Comparison of ENCODE assay signal across 8 cellular contexts in genomic region chr10:79347226-79347893, GRCh38. TPM values are rescaled to one million over a fixed set of nuclear protein-coding genes. Genes with fewer than 3 reads are reported as not detected.
DNase-seq lines count a peak whose midpoint lies in the region; ATAC-seq and TF ChIP-seq lines count a peak whose summit lies in the region.

Gene PPIF, plus strand, starts transcription at chr10:79347469. Its CDS starts 80 bp downstream, at chr10:79347549.

- peaks cover 9% of the 10 kb centered on the region for H3K36me3 Mint-ChIP-seq in endothelial cell (ENCODE audit: low read depth, unreplicated experiment)

- peak; percentile 80 for ATAC-seq in GM21360 (IDR thresholded peaks at IDR 0.05; ENCODE audit: unreplicated experiment)

- peaks cover 10% of the 10 kb centered on the region for H3K27me3 Mint-ChIP-seq in endothelial cell (ENCODE audit: unreplicated experiment)

- H3K4me3 Mint-ChIP-seq in endothelial cell (ENCODE audit: unreplicated experiment), result peak within 1 kb of the TSS; percentile 62

- H3K4me1 Mint-ChIP-seq in endothelial cell (ENCODE audit: unreplicated experiment), result no peaks in the 10 kb centered on the region

- peak; percentile 94 for TF ChIP-seq CTCF in endothelial cell (IDR thresholded peaks at IDR 0.05; ENCODE audit: unreplicated experiment)

- peaks cover 20% of the 10 kb centered on the region for H3K4me1 ChIP-seq in NT2/D1 (ENCODE audit: insufficient read depth, insufficient read length)

- no peak within 1 kb of the TSS for H3K27ac Mint-ChIP-seq in endothelial cell (ENCODE audit: unreplicated experiment)

- H3K4me3 ChIP-seq in NT2/D1 (ENCODE audit: insufficient read length, low read depth), result peak within 1 kb of the TSS; percentile 81

- DNase-seq in D341Med (ENCODE audit: low spot score) (peak; percentile 93), HT1080 (ENCODE audit: low read depth) (peak; percentile 88), NT2/D1 (ENCODE audit: low read depth, low spot score) (peak; percentile 71), endothelial cell (ENCODE audit: low spot score) (peak; percentile 98), midbrain (lab: John Stamatoyannopoulos, UW) (peak; percentile 94)
- peak; percentile 99 for DNase-seq in activated CD8-positive, alpha-beta memory T cell treated with anti-CD3 and anti-CD28 coated beads, Interleukin-2, amount 50 U/mL, for 48 hours
- DNase-seq in stimulated activated CD8-positive, alpha-beta memory T cell treated with anti-CD3 and anti-CD28 coated beads, Interleukin-15, amount 100 ng/mL, for 48 hours (ENCODE audit: low read depth in 2 of 2), result peak; percentile 92

- H3K27me3 ChIP-seq in NT2/D1 (ENCODE audit: insufficient read depth, insufficient read length), result peaks cover 4% of the 10 kb centered on the region

- H3K9me3 Mint-ChIP-seq in endothelial cell (ENCODE audit: unreplicated experiment), result no peaks in the 10 kb centered on the region

- H3K9ac ChIP-seq in NT2/D1 (ENCODE audit: insufficient read length, low read depth), result peak within 1 kb of the TSS; percentile 83

- H3K36me3 ChIP-seq in NT2/D1 (ENCODE audit: insufficient read depth, insufficient read length, low read length), result peaks cover 39% of the 10 kb centered on the region

- H3K9me3 ChIP-seq in NT2/D1 (ENCODE audit: insufficient read depth, low read length), result no peaks in the 10 kb centered on the region

RNA-seq across cellular contexts. Expression of gene PPIF, which starts in this region (rescaled TPM):
- 65.0 and 86.7 TPM in 2 replicates for total RNA-seq in HT1080 (2014; rRNA removed; shearing (Covaris generic))
- 110 and 112 TPM in 2 replicates for polyA plus RNA-seq in HT1080 (2015; cell fraction: cytosol; rRNA removed)
- polyA plus RNA-seq in HT1080 (2015; cell fraction: nucleus; rRNA removed), result 81.6 and 86.9 TPM in 2 replicates
- 21.9 TPM for total RNA-seq in endothelial cell (ENCODE audit: unreplicated experiment)

Comparison
In these comparisons a context has a peak if more than half of its experiments do, and no peak if none do; other contexts are left out.
1. Peak in every context shown above with its lines: DNase-seq, ATAC-seq and H3K4me3 ChIP-seq.